In genomic region chr18:36175481-36175880, GRCh38 we compare ENCODE assay signal across 1 cellular context.
TF ChIP-seq lines count a peak whose summit lies in the region.

No MANE protein-coding gene starts in this region.

TF ChIP-seq in liver, 16 proteins besides CTCF, POLR2A, EP300 and RAD21:
- TF ChIP-seq ZBTB33 (IDR thresholded peaks at IDR 0.05) (no peak), FOXA1 (IDR thresholded peaks at IDR 0.05) (no peak), NR2F2 (IDR thresholded peaks at IDR 0.05) (no peak), SP1 (IDR thresholded peaks at IDR 0.05) (no peak), REST (IDR thresholded peaks at IDR 0.05) (no peak), HNF4A (conservative IDR thresholded peaks at IDR 0.05) (no peak), FOXA2 (IDR thresholded peaks at IDR 0.05) (no peak)
TF ChIP-seq in liver: peak in this region for 0.
